24 cellular contexts compared by ENCODE assay signal in the genomic region with DNA sequence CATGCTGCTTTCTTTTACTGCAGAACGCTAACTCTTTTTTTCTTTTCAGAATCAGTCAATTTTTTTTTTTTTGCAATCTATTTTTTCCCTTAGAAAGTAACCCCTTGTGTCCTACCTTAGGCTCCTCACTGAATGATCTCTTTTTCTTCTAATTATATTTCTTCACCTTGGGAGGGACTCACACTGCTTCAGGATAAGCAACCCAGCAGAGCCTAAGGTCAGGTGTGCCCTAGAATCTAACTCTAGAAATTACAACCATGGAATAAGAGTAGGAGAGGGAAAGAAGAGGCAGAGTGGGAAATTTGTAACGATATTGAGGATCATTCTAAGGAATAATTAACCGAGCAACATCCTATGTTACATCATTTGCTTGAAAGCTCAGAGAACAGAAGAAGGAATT.
DNase-seq lines count a peak whose midpoint lies in the region; ATAC-seq, FAIRE-seq and TF ChIP-seq lines count a peak whose summit lies in the region.
"Had no signal": no experiment of that assay in that cellular context is flagged by ENCODE, and none has a peak within 500 bp of the region (broad histone marks: within the 10 kb centered on the region; RNA-seq: fewer than 3 reads in every experiment).

No MANE protein-coding gene starts in this region.

- BruUV-seq in GM12878 (replicated peaks; lab: Mats Ljungman, UMichigan) = no TSS peak
- no TSS peak for BruUV-seq in A673 (replicated peaks; lab: Mats Ljungman, UMichigan)

- H3K4me1 Mint-ChIP-seq in stimulated activated naive CD8-positive, alpha-beta T cell treated with anti-CD3 and anti-CD28 coated beads, Interleukin-15, Interleukin-2, amounts not matched to agents 100 ng/mL and 50 ng/mL, for 24 hours (ENCODE audit: low read depth) = peaks cover 3% of the 10 kb centered on the region
- peaks cover 14% of the 10 kb centered on the region for H3K4me1 Mint-ChIP-seq in memory B cell

- peak; percentile 31 for FAIRE-seq in GM12878 (lab: Jason Lieb, UNC)
- FAIRE-seq: D721Med had no signal

- RAD21 ChIA-PET in GM12878 (lab: Charles Lee; ENCODE audit: unreplicated experiment) = interaction anchor here (1.0 kb wide), 1 partner anchor 717 kb away, joined by 3 read pairs; no protein-coding TSS in a partner anchor

- TF ChIP-seq EP300 in GM12878 (IDR thresholded peaks at IDR 0.05; ENCODE audit: borderline replicate concordance in 1 of 2, control insufficient read depth in 1 of 2, low read depth in 2 of 2, low read length in 2 of 2) = no peak

- H4K20me1 ChIP-seq in GM12878 (ENCODE audit: control insufficient read depth, insufficient read depth) = no peaks in the 10 kb centered on the region

- in situ Hi-C loops in GM12878 (cut with MboI) = no loop called here

- no peak overlapping the region for H3K4me3 Mint-ChIP-seq in stimulated activated naive CD8-positive, alpha-beta T cell treated with anti-CD3 and anti-CD28 coated beads, Interleukin-15, Interleukin-2, amounts not matched to agents 100 ng/mL and 50 ng/mL, for 24 hours
- H3K4me3 Mint-ChIP-seq in memory B cell = no peak overlapping the region

- H3K27ac Mint-ChIP-seq in stimulated activated naive CD8-positive, alpha-beta T cell treated with anti-CD3 and anti-CD28 coated beads, Interleukin-15, Interleukin-2, amounts not matched to agents 100 ng/mL and 50 ng/mL, for 24 hours = peak overlapping the region; percentile 24
- H3K27ac Mint-ChIP-seq in memory B cell = peak overlapping the region; percentile 6

- TF ChIP-seq CTCF in GM12878 (IDR thresholded peaks at IDR 0.05 in 2 of 3, conservative IDR thresholded peaks at IDR 0.05 in 1 of 3; ENCODE audit: control insufficient read depth in 2 of 3, extremely low read depth in 1 of 3, insufficient read depth in 1 of 3, low read depth in 3 of 3, low read length in 3 of 3) = no peak
- no peak for TF ChIP-seq CTCF in A673 (conservative IDR thresholded peaks at IDR 0.05; ENCODE audit: low read depth, low read length)
- no peak for TF ChIP-seq CTCF in body of pancreas (IDR thresholded peaks at IDR 0.05)

- no peaks in the 10 kb centered on the region for H3K36me3 ChIP-seq in GM12878 (ENCODE audit: control insufficient read depth in 2 of 2, insufficient read depth in 2 of 2, low read length in 1 of 2)
- H3K36me3 ChIP-seq in A673 (ENCODE audit: insufficient read depth, low read length, poor library complexity, severe bottlenecking) = no peaks in the 10 kb centered on the region
- H3K36me3 ChIP-seq in body of pancreas (replicated peaks in 1 of 2; ENCODE audit: insufficient read depth in 1 of 2, low read depth in 2 of 2) = no peaks in the 10 kb centered on the region

- peaks cover 3% of the 10 kb centered on the region; the same call in 1 of the 2 replicates for H3K4me1 ChIP-seq in GM12878 (ENCODE audit: control insufficient read depth, insufficient read depth, low read length)
- peaks cover 20% of the 10 kb centered on the region for H3K4me1 ChIP-seq in A673 (ENCODE audit: insufficient read depth, low read length, poor library complexity, severe bottlenecking)
- H3K4me1 ChIP-seq in body of pancreas = peaks cover 4% of the 10 kb centered on the region

- TF ChIP-seq POLR2A in GM12878 (IDR thresholded peaks at IDR 0.05; ENCODE audit: low read depth, low read length) (no peak), body of pancreas (IDR thresholded peaks at IDR 0.05) (no peak)

- POLR2A ChIA-PET in GM12878 (lab: Charles Lee) (no interaction called here), A673 (lab: Charles Lee; ENCODE audit: low non-redundant PET) (no interaction called here)

- H3K4me2 ChIP-seq in GM12878 (ENCODE audit: control insufficient read depth, insufficient read depth) = no peak overlapping the region

- no peak for ATAC-seq in stimulated activated naive CD8-positive, alpha-beta T cell treated with anti-CD3 and anti-CD28 coated beads, Interleukin-15, Interleukin-2, amounts not matched to agents 100 U/mL and 50 U/mL, for 24 hours
- ATAC-seq in GM12878 = no peak
- ATAC-seq in memory B cell (ENCODE audit: low read depth) = no peak
- ATAC-seq in GM18511 (IDR thresholded peaks at IDR 0.05; ENCODE audit: unreplicated experiment) = no peak
- ATAC-seq in body of pancreas = no peak

- H3K27ac ChIP-seq in GM12878 (ENCODE audit: control insufficient read depth, insufficient read depth) = no peak overlapping the region
- no peak overlapping the region for H3K27ac ChIP-seq in A673 (ENCODE audit: low read depth, low read length, poor library complexity, severe bottlenecking)
- no peak overlapping the region for H3K27ac ChIP-seq in body of pancreas
- H3K27ac ChIP-seq: 22Rv1, C4-2B, RWPE1, SK-N-MC had no signal

- H3K4me3 ChIP-seq in GM12878 (no peak overlapping the region), A673 (ENCODE audit: low read depth, low read length, poor library complexity, severe bottlenecking) (no peak overlapping the region), body of pancreas (no peak overlapping the region)
- H3K4me3 ChIP-seq: SK-N-MC had no signal

- H3K27me3 ChIP-seq in GM12878 (replicated peaks in 1 of 2; ENCODE audit: control insufficient read depth in 2 of 2, insufficient read depth in 2 of 2, low read length in 1 of 2) (no peaks in the 10 kb centered on the region), A673 (replicated peaks; ENCODE audit: insufficient read depth, low read depth, low read length, poor library complexity) (no peaks in the 10 kb centered on the region), body of pancreas (no peaks in the 10 kb centered on the region)

- SMC1A ChIA-PET in GM12878 (lab: Charles Lee; ENCODE audit: uncharacterized antibody, unreplicated experiment) = interaction anchor here (1.1 to 2.3 kb wide), 2 partner anchors 10 kb away, joined by 4 to 7 read pairs; no protein-coding TSS in a partner anchor

- no peaks in the 10 kb centered on the region for H3K9me3 Mint-ChIP-seq in stimulated activated naive CD8-positive, alpha-beta T cell treated with anti-CD3 and anti-CD28 coated beads, Interleukin-15, Interleukin-2, amounts not matched to agents 100 ng/mL and 50 ng/mL, for 24 hours
- no peaks in the 10 kb centered on the region for H3K9me3 Mint-ChIP-seq in memory B cell

- no peaks in the 10 kb centered on the region for H3K27me3 Mint-ChIP-seq in stimulated activated naive CD8-positive, alpha-beta T cell treated with anti-CD3 and anti-CD28 coated beads, Interleukin-15, Interleukin-2, amounts not matched to agents 100 ng/mL and 50 ng/mL, for 24 hours
- H3K27me3 Mint-ChIP-seq in memory B cell = no peaks in the 10 kb centered on the region

- no peak for DNase-seq in stimulated activated naive CD8-positive, alpha-beta T cell treated with anti-CD3 and anti-CD28 coated beads, Interleukin-15, Interleukin-2, amounts not matched to agents 100 U/mL and 50 U/mL, for 24 hours
- DNase-seq in GM12878 (ENCODE audit: low read depth, low spot score) (no peak), memory B cell (ENCODE audit: low spot score in 2 of 2) (no peak), cortex of kidney (lab: John Stamatoyannopoulos, UW) (no peak), A673 (ENCODE audit: low spot score) (no peak), body of pancreas (no peak)
- DNase-seq: AML-193, EL, GF-D8, GOT3, KBM-7, MM.1S, NCI-H1092, NCI-H1436 treated with DMSO at 0.1 percent for 48 hours, NCI-H1930, SHP77 treated with DMSO at 0.1 percent for 48 hours, SW 1271 had no signal

- no peaks in the 10 kb centered on the region for H3K79me2 ChIP-seq in GM12878 (ENCODE audit: control insufficient read depth, insufficient read depth, low read length)

- no peaks in the 10 kb centered on the region for H3K36me3 Mint-ChIP-seq in stimulated activated naive CD8-positive, alpha-beta T cell treated with anti-CD3 and anti-CD28 coated beads, Interleukin-15, Interleukin-2, amounts not matched to agents 100 ng/mL and 50 ng/mL, for 24 hours (ENCODE audit: low read depth)
- no peaks in the 10 kb centered on the region for H3K36me3 Mint-ChIP-seq in memory B cell

- WGBS in GM12878 (ENCODE audit: insufficient coverage, insufficient replicate concordance, low lambda C conversion rate, missing lambda C conversion rate) = 79% methylated on average over 3 of the region's 3 CpGs
- 66 to 86% methylated on average over 3 of the region's 3 CpGs for whole genome bisulfite sequencing in body of pancreas, 2 donors

- TF ChIP-seq RAD21 in GM12878 (IDR thresholded peaks at IDR 0.05; ENCODE audit: insufficient read depth, low read depth, low read length) = no peak

- intact Hi-C loops in GM12878 (cut with micrococcal nuclease; ENCODE audit: unreplicated experiment) = no loop called here
- intact Hi-C loops in A673 (cut with micrococcal nuclease; ENCODE audit: unreplicated experiment) = no loop called here
- intact Hi-C loops in body of pancreas (cut with DNase I) = no loop called here

- CTCF ChIA-PET in GM12878 (lab: Yijun Ruan, JAX) = no interaction called here
- CTCF ChIA-PET in A673 (lab: Charles Lee) = no interaction called here

- no peak overlapping the region for H2AFZ ChIP-seq in GM12878 (ENCODE audit: control insufficient read depth, low read depth, low read length)

- H3K9me3 ChIP-seq in GM12878 (replicated peaks; ENCODE audit: control insufficient read depth, insufficient read depth, low read length) (no peaks in the 10 kb centered on the region; the same call in 2 of the 3 replicates), A673 (ENCODE audit: low read depth, low read length, poor library complexity, severe bottlenecking) (no peaks in the 10 kb centered on the region), body of pancreas (no peaks in the 10 kb centered on the region)

- H3K9ac ChIP-seq in GM12878 (ENCODE audit: control insufficient read depth, insufficient read depth, low read length) = no peak overlapping the region

TF ChIP-seq in GM12878, 131 proteins besides CTCF, POLR2A, EP300 and RAD21:
- TF ChIP-seq, protein P1, sequence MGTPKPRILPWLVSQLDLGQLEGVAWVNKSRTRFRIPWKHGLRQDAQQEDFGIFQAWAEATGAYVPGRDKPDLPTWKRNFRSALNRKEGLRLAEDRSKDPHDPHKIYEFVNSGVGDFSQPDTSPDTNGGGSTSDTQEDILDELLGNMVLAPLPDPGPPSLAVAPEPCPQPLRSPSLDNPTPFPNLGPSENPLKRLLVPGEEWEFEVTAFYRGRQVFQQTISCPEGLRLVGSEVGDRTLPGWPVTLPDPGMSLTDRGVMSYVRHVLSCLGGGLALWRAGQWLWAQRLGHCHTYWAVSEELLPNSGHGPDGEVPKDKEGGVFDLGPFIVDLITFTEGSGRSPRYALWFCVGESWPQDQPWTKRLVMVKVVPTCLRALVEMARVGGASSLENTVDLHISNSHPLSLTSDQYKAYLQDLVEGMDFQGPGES (IDR thresholded peaks at IDR 0.05) = no peak
